ENCODE assay signal across 9 cellular contexts in the genomic region with DNA sequence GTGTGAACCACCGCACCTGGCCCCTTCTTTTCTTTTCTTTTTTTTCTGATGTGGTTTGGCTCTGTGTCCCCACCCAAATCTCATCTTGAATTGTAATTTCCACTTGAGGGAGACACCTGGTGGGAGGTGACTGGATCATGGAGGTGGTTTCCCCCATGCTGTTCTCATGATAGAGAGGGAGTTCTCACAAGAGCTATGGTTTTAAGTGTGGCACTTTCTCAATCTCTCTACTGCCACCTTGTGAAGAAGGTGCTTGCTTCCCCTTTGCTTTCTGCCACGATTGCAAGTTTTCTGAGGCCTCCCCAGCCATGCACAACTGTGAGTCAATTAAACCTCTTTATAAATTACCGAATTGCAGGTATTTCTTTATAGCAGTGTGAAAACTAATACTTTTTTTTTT. TPM values are rescaled to one million over a fixed set of nuclear protein-coding genes. Genes with fewer than 3 reads are reported as not detected.
DNase-seq lines count a peak whose midpoint lies in the region; ATAC-seq, FAIRE-seq and TF ChIP-seq lines count a peak whose summit lies in the region.
"Had no signal": no experiment of that assay in that cellular context is flagged by ENCODE, and none has a peak within 500 bp of the region (broad histone marks: within the 10 kb centered on the region; RNA-seq: fewer than 3 reads in every experiment).

No MANE protein-coding gene starts in this region.

- H3K4me3 ChIP-seq in cardiac muscle cell (no peak overlapping the region), cardiac fibroblast (replicated peaks in 1 of 2; ENCODE audit: low read depth in 2 of 2, low read length in 2 of 2) (no peak overlapping the region), small intestine (ENCODE audit: low read depth in 1 of 2, low read length in 2 of 2) (no peak overlapping the region)
- H3K4me3 ChIP-seq: SK-N-MC had no signal

- intact Hi-C loops in left cardiac atrium (cut with DNase I): no loop called here

- no peak for FAIRE-seq in small intestine (lab: Jason Lieb, UNC)

- TF ChIP-seq CTCF in cardiac muscle cell (IDR thresholded peaks at IDR 0.05; ENCODE audit: low read depth, low read length): peak; percentile 51
- TF ChIP-seq CTCF in cardiac fibroblast (IDR thresholded peaks at IDR 0.05; ENCODE audit: low read depth, low read length): peak; percentile 29

- 42 to 50% (median 46%) methylated on average over 3 of the region's 3 CpGs for WGBS in small intestine, 3 donors

- DNase-seq in cardiac muscle cell (ENCODE audit: low read depth in 1 of 2, low spot score in 1 of 2) (peak; percentile 33 to 52), left cardiac atrium (no peak), NCI-H82 treated with DMSO at 0.1 percent for 48 hours (lab: John Stamatoyannopoulos, UW; ENCODE audit: unreplicated experiment) (peak; percentile 2), cardiac fibroblast (ENCODE audit: low read depth in 2 of 2) (peak; percentile 53 to 61), small intestine (peak; percentile 64), SHP77 treated with DMSO at 0.1 percent for 48 hours (lab: John Stamatoyannopoulos, UW) (no peak)

- H3K9me3 ChIP-seq in cardiac muscle cell (ENCODE audit: low read depth) (no peaks in the 10 kb centered on the region), small intestine (ENCODE audit: control insufficient read depth, low read depth) (no peaks in the 10 kb centered on the region)

- peaks cover 7% of the 10 kb centered on the region for H3K4me1 ChIP-seq in cardiac muscle cell (ENCODE audit: low read depth)
- no peaks in the 10 kb centered on the region for H3K4me1 ChIP-seq in small intestine (ENCODE audit: control insufficient read depth in 2 of 2, insufficient read depth in 1 of 2, low read depth in 1 of 2, low read length in 1 of 2)

- ATAC-seq in left cardiac atrium (no peak), HG02678 (IDR thresholded peaks at IDR 0.05; ENCODE audit: unreplicated experiment) (no peak), HG03521 (IDR thresholded peaks at IDR 0.05; ENCODE audit: unreplicated experiment) (no peak)

- H3K27me3 ChIP-seq in cardiac muscle cell: no peaks in the 10 kb centered on the region
- H3K27me3 ChIP-seq in small intestine (ENCODE audit: control insufficient read depth in 2 of 2, insufficient read depth in 2 of 2, low read length in 2 of 2): no peaks in the 10 kb centered on the region

- H3K36me3 ChIP-seq in cardiac muscle cell (no peaks in the 10 kb centered on the region), small intestine (ENCODE audit: control insufficient read depth in 2 of 2, insufficient read depth in 2 of 2, low read length in 2 of 2) (no peaks in the 10 kb centered on the region)

- no peak overlapping the region for H3K27ac ChIP-seq in cardiac muscle cell
- no peak overlapping the region for H3K27ac ChIP-seq in small intestine (ENCODE audit: low read depth in 1 of 2, low read length in 1 of 2)
- H3K27ac ChIP-seq: SK-N-MC had no signal

RNA-seq across cellular contexts. Expression of a gene that starts 4.9 kb away (rescaled TPM):
- total RNA-seq in cardiac muscle cell (6.1 and 6.6 TPM in 2 replicates), left cardiac atrium (10 to 100 TPM; 20.9 to 21.3 TPM)
- polyA plus RNA-seq in cardiac muscle cell (7.6 and 7.8 TPM in 2 replicates), small intestine (10 to 100 TPM in 2 of 3 donors, 1 to 10 TPM in 1; 8.7 to 19.6 (median 12.7) TPM)

RNA-seq across cellular contexts. Expression of a gene that starts 10.3 kb away (rescaled TPM):
- total RNA-seq in cardiac muscle cell: 49.1 and 56.3 TPM in 2 replicates
- 52.5 and 57.7 TPM in 2 replicates for polyA plus RNA-seq in cardiac muscle cell
- total RNA-seq in left cardiac atrium: 10 to 100 TPM; 23.0 to 38.9 TPM
- polyA plus RNA-seq in small intestine: 10 to 100 TPM; 37.1 to 68.3 (median 60.8) TPM

RNA-seq across cellular contexts. Expression of a gene that starts 27.6 kb away (rescaled TPM):
- total RNA-seq in cardiac muscle cell: 0.32 and 2.9 TPM in 2 replicates
- 1.5 and 4.6 TPM in 2 replicates for polyA plus RNA-seq in cardiac muscle cell
- under 1 TPM; 0.29 to 0.39 TPM for total RNA-seq in left cardiac atrium
- polyA plus RNA-seq in small intestine: 10 to 100 TPM; 11.1 to 89.5 (median 68.6) TPM

RNA-seq across cellular contexts. Expression of a gene that starts 33.5 kb away (rescaled TPM):
- 8.7 and 12.2 TPM in 2 replicates for total RNA-seq in cardiac muscle cell
- 7.6 and 8.2 TPM in 2 replicates for polyA plus RNA-seq in cardiac muscle cell
- 1 to 10 TPM; 2.3 to 5.3 TPM for total RNA-seq in left cardiac atrium
- 1 to 10 TPM in 2 of 3 donors, under 1 TPM in 1; 0.54 to 2.2 (median 2.1) TPM for polyA plus RNA-seq in small intestine

RNA-seq across cellular contexts. Expression of a gene that starts 55.5 kb away (rescaled TPM):
- total RNA-seq in cardiac muscle cell: 2.4 and 4.7 TPM in 2 replicates
- polyA plus RNA-seq in cardiac muscle cell: 1.2 and 2.2 TPM in 2 replicates
- total RNA-seq in left cardiac atrium: under 1 TPM; 0.08 to 0.56 TPM
- under 1 TPM in 1 of 3 donors, not detected in 2; 0.15 TPM for polyA plus RNA-seq in small intestine

Comparison
In these comparisons a context has a peak if more than half of its experiments do, and no peak if none do; other contexts are left out.
1. DNase-seq: peak in cardiac muscle cell (2 of 2), NCI-H82 treated with DMSO at 0.1 percent for 48 hours (single experiment), cardiac fibroblast (2 of 2) and small intestine (single experiment); none in left cardiac atrium (single experiment) and SHP77 treated with DMSO at 0.1 percent for 48 hours (single experiment).